In the genomic region with DNA sequence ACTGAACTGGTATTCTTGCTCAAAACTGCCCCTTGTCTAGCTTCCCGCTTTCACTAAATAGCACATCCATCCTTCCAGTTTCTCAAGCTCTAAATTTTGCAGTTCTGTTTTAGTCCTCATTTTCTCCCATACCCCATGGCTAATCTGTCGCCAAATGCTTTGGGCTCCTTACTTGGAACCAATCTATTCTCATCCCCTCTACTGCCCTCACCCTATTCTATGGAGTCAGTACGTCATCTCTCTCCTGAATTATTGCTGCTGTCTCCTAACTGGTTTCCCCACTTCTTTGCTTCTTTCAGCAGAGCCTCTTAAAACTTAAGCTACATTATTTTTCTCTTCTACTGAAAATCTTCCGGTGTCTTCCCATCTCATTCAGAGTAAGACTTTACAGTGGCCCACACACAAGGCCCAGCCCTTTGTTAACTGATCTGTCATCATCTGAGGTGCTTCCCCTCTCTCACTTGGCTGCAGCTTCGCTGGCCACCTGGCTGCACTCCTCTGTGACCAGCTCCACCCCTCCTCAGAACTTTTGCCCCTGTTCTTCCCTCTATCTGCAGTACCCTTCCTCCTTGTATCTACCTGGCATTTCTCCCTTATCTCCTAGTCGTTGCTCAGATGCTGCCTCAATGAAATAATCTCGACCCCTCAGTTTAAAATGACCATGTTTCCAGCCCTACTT, we compare ENCODE assay signal across 14 cellular contexts. TPM values are rescaled to one million over a fixed set of nuclear protein-coding genes. Genes with fewer than 3 reads are reported as not detected.
DNase-seq lines count a peak whose midpoint lies in the region; ATAC-seq and TF ChIP-seq lines count a peak whose summit lies in the region.
"Had no signal": no experiment of that assay in that cellular context is flagged by ENCODE, and none has a peak within 500 bp of the region (broad histone marks: within the 10 kb centered on the region; RNA-seq: fewer than 3 reads in every experiment).

No MANE protein-coding gene starts in this region.

- no peak overlapping the region for H3K27ac ChIP-seq in hepatocyte
- H3K27ac ChIP-seq: ascending aorta, prostate gland had no signal

- peaks cover 18% of the 10 kb centered on the region for H3K36me3 Mint-ChIP-seq in memory B cell

- H3K4me3 Mint-ChIP-seq in memory B cell, result no peak overlapping the region

- H3K4me1 Mint-ChIP-seq in memory B cell, result peaks cover 53% of the 10 kb centered on the region

- H3K4me3 ChIP-seq in hepatocyte, result no peak overlapping the region
- H3K4me3 ChIP-seq: ascending aorta, prostate gland had no signal

- H3K36me3 ChIP-seq in hepatocyte (replicated peaks; ENCODE audit: insufficient read depth, low read depth), result no peaks in the 10 kb centered on the region
- H3K36me3 ChIP-seq: ascending aorta, prostate gland had no signal

- peak overlapping the region; percentile 33 for H3K27ac Mint-ChIP-seq in memory B cell

- no peaks in the 10 kb centered on the region for H3K9me2 ChIP-seq in hepatocyte (replicated peaks; ENCODE audit: insufficient read depth)

- WGBS in hepatocyte (ENCODE audit: low lambda C conversion rate, missing lambda C conversion rate), result 83% methylated on average over 7 of the region's 7 CpGs

- no peaks in the 10 kb centered on the region for H3K9me3 ChIP-seq in hepatocyte (ENCODE audit: low read depth)
- H3K9me3 ChIP-seq: prostate gland had no signal

- ATAC-seq in GM18858 (IDR thresholded peaks at IDR 0.05; ENCODE audit: unreplicated experiment) (peak; percentile 80), GM21717 (IDR thresholded peaks at IDR 0.05; ENCODE audit: unreplicated experiment) (peak; percentile 81), HG03135 (IDR thresholded peaks at IDR 0.05; ENCODE audit: unreplicated experiment) (peak; percentile 75), memory B cell (ENCODE audit: low read depth) (peak; percentile 53), HG03280 (IDR thresholded peaks at IDR 0.05; ENCODE audit: unreplicated experiment) (no peak)

- TF ChIP-seq CTCF in hepatocyte (IDR thresholded peaks at IDR 0.05; ENCODE audit: poor library complexity), result no peak

- H3K9me3 Mint-ChIP-seq in memory B cell, result peaks cover 5% of the 10 kb centered on the region

- peaks cover 16% of the 10 kb centered on the region for H4K20me1 ChIP-seq in hepatocyte (ENCODE audit: insufficient read depth, poor library complexity, severe bottlenecking)

- no peaks in the 10 kb centered on the region for H3K27me3 Mint-ChIP-seq in memory B cell

- peaks cover 5% of the 10 kb centered on the region for H3K4me1 ChIP-seq in hepatocyte (ENCODE audit: insufficient read depth)
- H3K4me1 ChIP-seq: prostate gland had no signal

- peaks cover 98% of the 10 kb centered on the region for H3K79me2 ChIP-seq in hepatocyte

- H3K27me3 ChIP-seq in hepatocyte, result no peaks in the 10 kb centered on the region
- H3K27me3 ChIP-seq: ascending aorta had no signal

- no peak overlapping the region for H2AFZ ChIP-seq in hepatocyte

- H3K4me2 ChIP-seq in hepatocyte, result no peak overlapping the region

- DNase-seq in memory B cell (ENCODE audit: low spot score in 2 of 2) (no peak), hepatocyte (ENCODE audit: low spot score) (no peak), mucosa of gallbladder (ENCODE audit: low spot score) (no peak), NCI-H2107 (lab: John Stamatoyannopoulos, UW) (no peak)
- DNase-seq: activated CD8-positive, alpha-beta memory T cell treated with anti-CD3 and anti-CD28 coated beads for 24 hours; islet precursor cell; Kasumi-1; NCI-H345 had no signal

RNA-seq across cellular contexts. Expression of a gene that starts 9.9 kb away (rescaled TPM):
- total RNA-seq in hepatocyte, result 73.3 and 84.8 TPM in 2 replicates
- 50.7 and 65.1 TPM in 2 replicates for polyA plus RNA-seq in hepatocyte
- 27.3 TPM for total RNA-seq in mucosa of gallbladder
